In genomic region chr3:169953462-169954141, GRCh38 we compare ENCODE assay signal across 12 cellular contexts. TPM values are rescaled to one million over a fixed set of nuclear protein-coding genes. Genes with fewer than 3 reads are reported as not detected.
DNase-seq lines count a peak whose midpoint lies in the region; ATAC-seq and TF ChIP-seq lines count a peak whose summit lies in the region.
"Had no signal": no experiment of that assay in that cellular context is flagged by ENCODE, and none has a peak within 500 bp of the region (broad histone marks: within the 10 kb centered on the region; RNA-seq: fewer than 3 reads in every experiment).

No MANE protein-coding gene starts in this region.

- H3K36me3 Mint-ChIP-seq in CD14-positive monocyte, result peaks cover 2 to 3% of the 10 kb centered on the region in 2 donors
- H3K36me3 Mint-ChIP-seq in activated T-helper 17 cell treated with anti-CD3 and anti-CD28 coated beads, Interleukin-2, amount 50 U/mL, for 72 hours (ENCODE audit: low read depth), result no peaks in the 10 kb centered on the region

- TF ChIP-seq CTCF in CD14-positive monocyte (IDR thresholded peaks at IDR 0.05) (no peak), hepatocyte (IDR thresholded peaks at IDR 0.05; ENCODE audit: poor library complexity) (no peak)

- peaks cover 47% of the 10 kb centered on the region for H3K4me1 Mint-ChIP-seq in CD14-positive monocyte
- H3K4me1 Mint-ChIP-seq in activated T-helper 17 cell treated with anti-CD3 and anti-CD28 coated beads, Interleukin-2, amount 50 U/mL, for 72 hours, result no peaks in the 10 kb centered on the region

- H3K36me3 ChIP-seq in hepatocyte (replicated peaks; ENCODE audit: insufficient read depth, low read depth), result no peaks in the 10 kb centered on the region

- no peak overlapping the region for H3K4me3 ChIP-seq in hepatocyte

- no peak overlapping the region for H2AFZ ChIP-seq in hepatocyte

- peaks cover 0 to 6% (median 0%) of the 10 kb centered on the region in 7 donors for H3K9me3 Mint-ChIP-seq in CD14-positive monocyte
- H3K9me3 Mint-ChIP-seq in activated T-helper 17 cell treated with anti-CD3 and anti-CD28 coated beads, Interleukin-2, amount 50 U/mL, for 72 hours, result no peaks in the 10 kb centered on the region
- H3K9me3 Mint-ChIP-seq: activated T-helper 2 cell treated with anti-CD3 and anti-CD28 coated beads, Interferon-gamma antibody, Interleukin-2, Interleukin-4, amounts not matched to agents 10 μg/mL and 5 μg/mL and 100 μg/mL, durations not matched to agents 14 hours and 24 hours and 36 hours had no signal

- no peaks in the 10 kb centered on the region for H3K9me2 ChIP-seq in hepatocyte (replicated peaks; ENCODE audit: insufficient read depth)

- no peaks in the 10 kb centered on the region for H3K79me2 ChIP-seq in hepatocyte

- intact Hi-C loops in CD14-positive monocyte (cut with micrococcal nuclease), result no loop called here

- H3K27me3 Mint-ChIP-seq in CD14-positive monocyte (ENCODE audit: low read depth in 3 of 3), result no peaks in the 10 kb centered on the region
- H3K27me3 Mint-ChIP-seq in activated T-helper 17 cell treated with anti-CD3 and anti-CD28 coated beads, Interleukin-2, amount 50 U/mL, for 72 hours, result peaks cover 23% of the 10 kb centered on the region

- DNase-seq in CD14-positive monocyte (ENCODE audit: low spot score), result no peak
- no peak for DNase-seq in effector CD8-positive, alpha-beta T cell (lab: John Stamatoyannopoulos, UW)
- DNase-seq in hepatocyte (ENCODE audit: low spot score), result no peak
- no peak for DNase-seq in stimulated activated CD8-positive, alpha-beta memory T cell treated with anti-CD3 and anti-CD28 coated beads, Interleukin-4, amount 100 ng/mL, for 48 hours
- DNase-seq in kidney tubule cell (ENCODE audit: low spot score), result no peak
- DNase-seq: kidney; stimulated activated CD4-positive, alpha-beta T cell treated with anti-CD3 and anti-CD28 coated beads, Interleukin-4, amount 100 ng/mL, for 1 hour had no signal

- H3K9me3 ChIP-seq in hepatocyte (ENCODE audit: low read depth), result no peaks in the 10 kb centered on the region

- H4K20me1 ChIP-seq in hepatocyte (ENCODE audit: insufficient read depth, poor library complexity, severe bottlenecking), result no peaks in the 10 kb centered on the region

- H3K4me2 ChIP-seq in hepatocyte, result no peak overlapping the region

- H3K4me3 Mint-ChIP-seq in CD14-positive monocyte, result peak overlapping the region in 1 of 2 donors; percentile 67
- H3K4me3 Mint-ChIP-seq in activated T-helper 17 cell treated with anti-CD3 and anti-CD28 coated beads, Interleukin-2, amount 50 U/mL, for 72 hours, result no peak overlapping the region

- peak; percentile 32 for ATAC-seq in GM19351 (IDR thresholded peaks at IDR 0.05; ENCODE audit: unreplicated experiment)
- ATAC-seq in HG03064 (IDR thresholded peaks at IDR 0.05; ENCODE audit: low read depth, unreplicated experiment), result peak; percentile 10
- peak; percentile 7 for ATAC-seq in activated T-helper 17 cell treated with anti-CD3 and anti-CD28 coated beads, Interleukin-2, amount 50 U/mL, for 72 hours (replicated peaks)

- no peak overlapping the region for H3K27ac ChIP-seq in hepatocyte

- peaks cover 2% of the 10 kb centered on the region for H3K27me3 ChIP-seq in hepatocyte

- WGBS in hepatocyte (ENCODE audit: low lambda C conversion rate, missing lambda C conversion rate), result 93% methylated on average over 3 of the region's 3 CpGs

- H3K4me1 ChIP-seq in hepatocyte (ENCODE audit: insufficient read depth), result no peaks in the 10 kb centered on the region

- peak overlapping the region; percentile 95 to 99 (median 97) for H3K27ac Mint-ChIP-seq in CD14-positive monocyte
- no peak overlapping the region for H3K27ac Mint-ChIP-seq in activated T-helper 17 cell treated with anti-CD3 and anti-CD28 coated beads, Interleukin-2, amount 50 U/mL, for 72 hours

RNA-seq across cellular contexts. Expression of gene SEC62, which starts 13.0 kb away (rescaled TPM):
- polyA plus RNA-seq in CD14-positive monocyte (100 to 1,000 TPM in 1 of 2 donors, 10 to 100 TPM in 1; 95.2 to 117 TPM), hepatocyte (138 and 147 TPM in 2 replicates)
- 10 to 100 TPM; 64.1 to 78.5 TPM for total RNA-seq in activated T-helper 17 cell treated with anti-CD3 and anti-CD28 coated beads, Interleukin-2, amount 50 U/mL, for 72 hours
- total RNA-seq in hepatocyte, result 45.4 and 48.7 TPM in 2 replicates

RNA-seq across cellular contexts. Expression of gene SAMD7, which starts 42.2 kb away (rescaled TPM):
- polyA plus RNA-seq in CD14-positive monocyte (not detected), hepatocyte (not detected in 2 replicates)
- not detected for total RNA-seq in activated T-helper 17 cell treated with anti-CD3 and anti-CD28 coated beads, Interleukin-2, amount 50 U/mL, for 72 hours
- total RNA-seq in hepatocyte, result not detected in 2 replicates
- total RNA-seq: activated T-helper 2 cell treated with anti-CD3 and anti-CD28 coated beads, Interferon-gamma antibody, Interleukin-2, Interleukin-4, amounts not matched to agents 10 μg/mL and 5 μg/mL and 100 μg/mL, durations not matched to agents 14 hours and 24 hours and 36 hours; kidney had no signal
- polyA plus RNA-seq: thymus had no signal
